In the genomic region with DNA sequence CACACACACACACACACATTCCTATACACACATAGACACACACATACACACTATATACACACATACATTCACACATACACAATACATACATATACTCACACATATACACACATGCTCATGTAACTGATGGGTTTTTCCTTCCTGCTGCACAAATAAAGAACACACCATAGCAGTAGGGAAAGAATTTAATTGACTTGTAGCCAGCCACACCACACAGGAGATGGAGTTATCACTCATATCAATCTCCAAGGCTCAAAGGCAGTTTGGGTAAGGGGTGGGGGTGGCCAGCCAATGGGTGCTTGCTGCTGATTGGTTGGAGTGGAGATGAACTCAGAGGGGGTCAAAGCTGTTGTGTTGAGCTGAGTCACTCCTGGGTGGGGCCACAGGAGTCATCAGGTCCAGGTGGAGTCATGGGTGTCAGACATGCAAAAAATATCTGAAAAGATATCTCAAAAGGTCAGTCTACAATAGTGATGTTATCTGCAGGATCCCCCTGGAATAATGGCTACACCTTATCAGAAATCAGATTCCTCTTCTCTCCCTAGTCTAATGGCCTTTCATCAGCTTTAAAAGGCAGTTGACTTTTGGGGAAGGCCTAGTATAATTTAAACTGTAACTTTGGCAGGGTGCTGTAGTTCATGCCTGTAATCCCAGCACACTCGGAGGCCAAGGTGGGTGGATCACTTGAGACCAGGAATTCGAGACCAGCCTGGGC, we compare ENCODE assay signal across 10 cellular contexts. TPM values are rescaled to one million over a fixed set of nuclear protein-coding genes. Genes with fewer than 3 reads are reported as not detected.
DNase-seq lines count a peak whose midpoint lies in the region; ATAC-seq, FAIRE-seq and TF ChIP-seq lines count a peak whose summit lies in the region.
"Had no signal": no experiment of that assay in that cellular context is flagged by ENCODE, and none has a peak within 500 bp of the region (broad histone marks: within the 10 kb centered on the region; RNA-seq: fewer than 3 reads in every experiment).

No MANE protein-coding gene starts in this region.

- no peaks in the 10 kb centered on the region for H3K9me3 Mint-ChIP-seq in activated CD4-positive, alpha-beta T cell treated with anti-CD3 and anti-CD28 coated beads for 36 hours (ENCODE audit: low read depth)

- 100% methylated on average over 2 of the region's 2 CpGs for WGBS in GM12878 (ENCODE audit: insufficient coverage, insufficient replicate concordance, low lambda C conversion rate, missing lambda C conversion rate)

- TF ChIP-seq RAD21 in GM12878 (IDR thresholded peaks at IDR 0.05; ENCODE audit: insufficient read depth, low read depth, low read length) = no peak

- no peak for TF ChIP-seq CTCF in GM12878 (IDR thresholded peaks at IDR 0.05 in 2 of 3, conservative IDR thresholded peaks at IDR 0.05 in 1 of 3; ENCODE audit: control insufficient read depth in 2 of 3, extremely low read depth in 1 of 3, insufficient read depth in 1 of 3, low read depth in 3 of 3, low read length in 3 of 3)

- H3K27me3 Mint-ChIP-seq in activated CD4-positive, alpha-beta T cell treated with anti-CD3 and anti-CD28 coated beads for 36 hours = peaks cover 2% of the 10 kb centered on the region

- peak; percentile 76 for FAIRE-seq in GM12878 (lab: Jason Lieb, UNC)

- H3K9me3 ChIP-seq in GM12878 (replicated peaks; ENCODE audit: control insufficient read depth, insufficient read depth, low read length) = no peaks in the 10 kb centered on the region
- H3K9me3 ChIP-seq: heart left ventricle had no signal

- peak; percentile 99 for ATAC-seq in activated CD4-positive, alpha-beta T cell treated with anti-CD3 and anti-CD28 coated beads for 36 hours
- peak; percentile 46 for ATAC-seq in GM12878
- ATAC-seq in GM18511 (IDR thresholded peaks at IDR 0.05; ENCODE audit: unreplicated experiment) = no peak

- H3K4me3 Mint-ChIP-seq in activated CD4-positive, alpha-beta T cell treated with anti-CD3 and anti-CD28 coated beads for 36 hours = no peak overlapping the region

- DNase-seq in activated CD4-positive, alpha-beta T cell treated with anti-CD3 and anti-CD28 coated beads for 36 hours = peak; percentile 74
- DNase-seq in activated CD4-positive, alpha-beta T cell treated with anti-CD3 and anti-CD28 coated beads for 1 hour = no peak
- DNase-seq in NCI-H69 (lab: John Stamatoyannopoulos, UW) (peak; percentile 10), GM12878 (ENCODE audit: low read depth, low spot score) (no peak), NCI-H2171 (lab: John Stamatoyannopoulos, UW) (no peak), NCI-H748 (lab: John Stamatoyannopoulos, UW; ENCODE audit: unreplicated experiment) (no peak)
- peak; percentile 17 for DNase-seq in stimulated activated CD8-positive, alpha-beta memory T cell treated with anti-CD3 and anti-CD28 coated beads, Interleukin-12 subunit alpha, Interleukin-12 subunit beta, amount 100 ng/mL, for 4 hours (ENCODE audit: low read depth)
- DNase-seq: heart left ventricle, WERI-Rb-1 had no signal

- POLR2A ChIA-PET in activated CD4-positive, alpha-beta T cell treated with anti-CD3 and anti-CD28 coated beads for 36 hours (lab: Charles Lee) = no interaction called here
- POLR2A ChIA-PET in GM12878 (lab: Charles Lee) = no interaction called here

- intact Hi-C loops in activated CD4-positive, alpha-beta T cell treated with anti-CD3 and anti-CD28 coated beads for 36 hours (cut with DNase I, micrococcal nuclease) = no loop called here
- intact Hi-C loops in GM12878 (cut with micrococcal nuclease; ENCODE audit: unreplicated experiment) = no loop called here

- no peaks in the 10 kb centered on the region for H4K20me1 ChIP-seq in GM12878 (ENCODE audit: control insufficient read depth, insufficient read depth)

- H3K27ac ChIP-seq in GM12878 (ENCODE audit: control insufficient read depth, insufficient read depth) = peak overlapping the region; percentile 78
- H3K27ac ChIP-seq: WERI-Rb-1 had no signal

- RAD21 ChIA-PET in GM12878 (lab: Charles Lee; ENCODE audit: unreplicated experiment) = interaction anchor here (0.7 to 1.1 kb wide), 4 partner anchors 59 to 115 kb away, joined by 3 to 5 read pairs (median 4); no protein-coding TSS in a partner anchor

- BruUV-seq in GM12878 (replicated peaks; lab: Mats Ljungman, UMichigan) = no TSS peak

- no peaks in the 10 kb centered on the region for H3K36me3 ChIP-seq in GM12878 (ENCODE audit: control insufficient read depth in 2 of 2, insufficient read depth in 2 of 2, low read length in 1 of 2)
- H3K36me3 ChIP-seq: heart left ventricle, WERI-Rb-1 had no signal

- peaks cover 6% of the 10 kb centered on the region for H3K4me1 Mint-ChIP-seq in activated CD4-positive, alpha-beta T cell treated with anti-CD3 and anti-CD28 coated beads for 36 hours

- no peak overlapping the region for H3K27ac Mint-ChIP-seq in activated CD4-positive, alpha-beta T cell treated with anti-CD3 and anti-CD28 coated beads for 36 hours

- no peak for TF ChIP-seq EP300 in GM12878 (IDR thresholded peaks at IDR 0.05; ENCODE audit: borderline replicate concordance in 1 of 2, control insufficient read depth in 1 of 2, low read depth in 2 of 2, low read length in 2 of 2)

- H3K4me1 ChIP-seq in GM12878 (ENCODE audit: control insufficient read depth, insufficient read depth, low read length) = peaks cover 41% of the 10 kb centered on the region

- no peak overlapping the region for H3K9ac ChIP-seq in GM12878 (ENCODE audit: control insufficient read depth, insufficient read depth, low read length)

- no peak for TF ChIP-seq POLR2A in GM12878 (IDR thresholded peaks at IDR 0.05; ENCODE audit: low read depth, low read length)

- peak overlapping the region; percentile 95 for H3K4me2 ChIP-seq in GM12878 (ENCODE audit: control insufficient read depth, insufficient read depth)

- H2AFZ ChIP-seq in GM12878 (ENCODE audit: control insufficient read depth, low read depth, low read length) = no peak overlapping the region

- no peaks in the 10 kb centered on the region for H3K36me3 Mint-ChIP-seq in activated CD4-positive, alpha-beta T cell treated with anti-CD3 and anti-CD28 coated beads for 36 hours (ENCODE audit: low read depth)

- CTCF ChIA-PET in activated CD4-positive, alpha-beta T cell treated with anti-CD3 and anti-CD28 coated beads for 36 hours (lab: Charles Lee) = interaction anchor here (0.8 to 2.3 kb wide), 5 partner anchors 10 to 312 kb away, joined by 3 to 7 read pairs (median 3); no protein-coding TSS in a partner anchor
- CTCF ChIA-PET in GM12878 (lab: Yijun Ruan, JAX) = interaction anchor here (0.6 to 5.7 kb wide), 7 partner anchors 9 to 260 kb away, joined by 3 to 40 read pairs (median 4); no protein-coding TSS in a partner anchor

- no peaks in the 10 kb centered on the region for H3K79me2 ChIP-seq in GM12878 (ENCODE audit: control insufficient read depth, insufficient read depth, low read length)

- in situ Hi-C loops in GM12878 (cut with MboI) = loop anchor here (5.0 to 10.0 kb wide), 2 partner anchors 65 to 103 kb away; no protein-coding TSS in a partner anchor

- SMC1A ChIA-PET in GM12878 (lab: Charles Lee; ENCODE audit: uncharacterized antibody, unreplicated experiment) = interaction anchor here (1.0 to 3.0 kb wide), 7 partner anchors 10 to 310 kb away, joined by 3 to 12 read pairs (median 5); no protein-coding TSS in a partner anchor

- H3K27me3 ChIP-seq in GM12878 (replicated peaks in 1 of 2; ENCODE audit: control insufficient read depth in 2 of 2, insufficient read depth in 2 of 2, low read length in 1 of 2) = no peaks in the 10 kb centered on the region
- H3K27me3 ChIP-seq: heart left ventricle had no signal

- peak overlapping the region; percentile 53; the same call in 1 of the 2 replicates for H3K4me3 ChIP-seq in GM12878
- H3K4me3 ChIP-seq: heart left ventricle had no signal

TF ChIP-seq in GM12878, 131 proteins besides CTCF, POLR2A, EP300 and RAD21 (continues in another document):
- TF ChIP-seq MEF2A (IDR thresholded peaks at IDR 0.05; ENCODE audit: insufficient read depth, low read depth, low read length) = no peak
- TF ChIP-seq BMI1 (IDR thresholded peaks at IDR 0.05; ENCODE audit: borderline replicate concordance) = no peak
- TF ChIP-seq ASH2L (IDR thresholded peaks at IDR 0.05; ENCODE audit: borderline replicate concordance, low read depth) = no peak
- TF ChIP-seq NBN (IDR thresholded peaks at IDR 0.05) = 0 out of 2 replicates have a peak, but pooled peaks have one; percentile 24
- TF ChIP-seq, protein P1, sequence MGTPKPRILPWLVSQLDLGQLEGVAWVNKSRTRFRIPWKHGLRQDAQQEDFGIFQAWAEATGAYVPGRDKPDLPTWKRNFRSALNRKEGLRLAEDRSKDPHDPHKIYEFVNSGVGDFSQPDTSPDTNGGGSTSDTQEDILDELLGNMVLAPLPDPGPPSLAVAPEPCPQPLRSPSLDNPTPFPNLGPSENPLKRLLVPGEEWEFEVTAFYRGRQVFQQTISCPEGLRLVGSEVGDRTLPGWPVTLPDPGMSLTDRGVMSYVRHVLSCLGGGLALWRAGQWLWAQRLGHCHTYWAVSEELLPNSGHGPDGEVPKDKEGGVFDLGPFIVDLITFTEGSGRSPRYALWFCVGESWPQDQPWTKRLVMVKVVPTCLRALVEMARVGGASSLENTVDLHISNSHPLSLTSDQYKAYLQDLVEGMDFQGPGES (IDR thresholded peaks at IDR 0.05) = no peak
- TF ChIP-seq ATF7 (IDR thresholded peaks at IDR 0.05; ENCODE audit: low read depth) = no peak

RNA-seq across cellular contexts. Expression of a gene that starts 46.1 kb away (rescaled TPM):
- 100 to 1,000 TPM; 145 to 190 TPM for total RNA-seq in activated CD4-positive, alpha-beta T cell treated with anti-CD3 and anti-CD28 coated beads for 36 hours
- 1,230 and 1,283 TPM in 2 replicates for total RNA-seq in GM12878 (2013; cell fraction: nucleolus; rRNA removed)
- total RNA-seq in GM12878 (2014; rRNA removed) (84.1 and 102 TPM in 2 replicates), GM12878 (2014; rRNA removed; fragmentation: Illumina TruSeq; extraction: Trizol) (91.5 and 94.3 TPM in 2 replicates), GM12878 (2021) (91.0 and 108 TPM in 2 replicates)
- 111 TPM for polyA plus RNA-seq in GM12878 (2011; ENCODE audit: low read depth)
- polyA plus RNA-seq in GM12878 (2011; rRNA removed) (458 and 632 TPM in 2 replicates), GM12878 (2014; fragmentation: Illumina TruSeq; extraction: Trizol) (108 and 151 TPM in 2 replicates), GM12878 (2014; fragmentation: Nextera tagmentation; extraction: Ambion mirVana) (10 to 100 TPM; 26.6 to 49.8 TPM), GM12878 (2014; rRNA removed) (121 and 162 TPM in 2 replicates), GM12878 (2016; fragmentation: Nextera tagmentation; extraction: Ambion mirVana) (100 to 1,000 TPM; 101 TPM)
- 374 and 577 TPM in 2 replicates for polyA plus RNA-seq in GM12878 (2011; cell fraction: cytosol; rRNA removed)
- 1,022 and 1,033 TPM in 2 replicates for polyA plus RNA-seq in GM12878 (2011; cell fraction: nucleus; rRNA removed)
- polyA plus RNA-seq in GM12878 (2012) = 116 and 173 TPM in 2 replicates
- polyA minus RNA-seq in GM12878 (2011; rRNA and poly(A)+ RNA removed) = 122 and 137 TPM in 2 replicates
- polyA minus RNA-seq in GM12878 (2011; cell fraction: cytosol; rRNA and poly(A)+ RNA removed) = 68.0 and 68.3 TPM in 2 replicates
- polyA minus RNA-seq in GM12878 (2011; cell fraction: nucleus; rRNA and poly(A)+ RNA removed) = 108 and 118 TPM in 2 replicates

Comparison
In these comparisons a context has a peak if more than half of its experiments do, and no peak if none do; other contexts are left out.
1. DNase-seq: peak in activated CD4-positive, alpha-beta T cell treated with anti-CD3 and anti-CD28 coated beads for 36 hours (single experiment), NCI-H69 (single experiment) and stimulated activated CD8-positive, alpha-beta memory T cell treated with anti-CD3 and anti-CD28 coated beads, Interleukin-12 subunit alpha, Interleukin-12 subunit beta, amount 100 ng/mL, for 4 hours (single experiment); none in activated CD4-positive, alpha-beta T cell treated with anti-CD3 and anti-CD28 coated beads for 1 hour (single experiment), GM12878 (single experiment), NCI-H2171 (single experiment) and NCI-H748 (single experiment).